In genomic region chr9:118767571-118767970, GRCh38 we compare ENCODE assay signal across 23 cellular contexts.
A peak's percentile ranks its signal among the peaks of the same experiment; 100 is the strongest.
DNase-seq lines count a peak whose midpoint lies in the region; FAIRE-seq and TF ChIP-seq lines count a peak whose summit lies in the region.
"Had no signal": no experiment of that assay in that cellular context is flagged by ENCODE, and none has a peak within 500 bp of the region (broad histone marks: within the 10 kb centered on the region; RNA-seq: fewer than 3 reads in every experiment).

No MANE protein-coding gene starts in this region.

- DNase-seq in H54 (ENCODE audit: insufficient read length, low spot score) (no peak), cerebellum (ENCODE audit: low spot score) (peak; percentile 27), NCI-H1694 treated with DMSO at 0.1 percent for 48 hours (lab: John Stamatoyannopoulos, UW) (no peak), pons (ENCODE audit: low spot score) (no peak), GM20000 (ENCODE audit: low spot score) (no peak)
- DNase-seq: 8988T; ACHN; BE2C; CD4-positive, alpha-beta memory T cell; CD4-positive, CD25-positive, alpha-beta regulatory T cell; CD8-positive, alpha-beta memory T cell; COR-L47; DMS 273 treated with DMSO at 0.1 percent for 48 hours; DMS153; DMS53; DMS79; DND-41; EL; GF-D8 had no signal

- TF ChIP-seq CTCF in GM20000 (IDR thresholded peaks at IDR 0.05; ENCODE audit: extremely low read depth, missing control alignments) = no peak

- FAIRE-seq in H54 (lab: Jason Lieb, UNC) = peak; percentile 30
- FAIRE-seq: A204.1, G401.6, GM12891, GM19239 had no signal

- no peak for TF ChIP-seq POLR2A in H54 (IDR thresholded peaks at IDR 0.05; ENCODE audit: low read depth, low read length)
